Comparison of ENCODE assay signal across 11 cellular contexts in the genomic region with DNA sequence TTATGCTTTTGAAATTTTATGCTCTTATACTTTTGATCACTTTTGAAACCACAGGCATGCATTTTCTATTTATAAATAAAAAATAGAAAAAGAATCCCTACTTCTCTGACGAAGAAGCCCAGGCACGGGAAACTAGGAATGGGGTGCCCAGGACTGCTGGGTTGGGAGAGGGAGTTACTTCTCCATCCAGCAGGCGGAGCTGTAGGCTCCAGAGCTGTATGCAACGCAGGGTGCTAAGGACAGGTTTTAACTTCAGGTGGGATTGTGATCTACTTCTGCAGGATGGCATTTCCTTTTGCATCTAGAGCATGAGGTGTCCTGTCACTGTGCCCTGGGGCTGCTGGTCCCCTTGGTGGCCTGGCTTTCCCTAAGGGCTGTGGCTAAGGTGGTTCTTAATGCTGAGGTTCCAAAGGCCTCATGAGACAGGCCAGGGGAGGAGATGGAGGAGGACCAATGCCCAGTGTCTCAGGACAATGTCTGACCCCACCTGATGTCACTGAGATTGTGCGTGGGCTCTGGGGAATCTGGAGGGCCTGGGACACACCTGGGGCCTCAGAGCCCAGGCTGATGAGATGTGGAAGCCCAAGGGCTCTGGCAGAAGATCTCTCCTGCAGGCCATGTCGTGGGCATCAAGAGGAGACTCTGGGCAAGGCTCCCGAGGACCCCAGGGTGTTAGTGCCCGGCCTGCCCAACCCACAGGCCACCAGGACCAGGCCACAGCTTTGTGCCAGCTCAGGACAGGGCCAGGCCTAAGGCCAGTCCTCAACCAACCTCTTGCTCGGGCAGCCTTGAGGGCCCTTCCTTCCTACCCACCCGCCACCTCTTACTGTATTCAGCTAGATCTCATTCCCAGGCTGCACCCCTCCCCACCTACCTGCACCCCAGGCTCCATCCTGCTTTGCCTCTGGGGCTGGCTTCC.
A peak's percentile ranks its signal among the peaks of the same experiment; 100 is the strongest.
DNase-seq lines count a peak whose midpoint lies in the region; ATAC-seq and TF ChIP-seq lines count a peak whose summit lies in the region.
"Had no signal": no experiment of that assay in that cellular context is flagged by ENCODE, and none has a peak within 500 bp of the region (broad histone marks: within the 10 kb centered on the region; RNA-seq: fewer than 3 reads in every experiment).

No MANE protein-coding gene starts in this region.

- peak; percentile 24 for DNase-seq in GM12865 (ENCODE audit: low read depth)
- peak in 1 of 2 donors; percentile 28 for DNase-seq in cardiac fibroblast (ENCODE audit: low read depth in 2 of 2)
- DNase-seq in NOMO-1 (lab: John Stamatoyannopoulos, UW; ENCODE audit: unreplicated experiment in 2 of 2) = no peak
- no peak for DNase-seq in NCI-H2029 (lab: John Stamatoyannopoulos, UW)
- DNase-seq in Ammon's horn (ENCODE audit: low spot score) = no peak
- no peak for DNase-seq in stimulated activated naive B cell treated with anti-CD40 and anti-IgM and Interleukin-4, amounts not matched to agents 10 μg/mL and 1 μg/mL and 100 μg/mL, for 72 hours
- DNase-seq: activated naive CD4-positive, alpha-beta T cell; tibial artery had no signal

- H3K36me3 Mint-ChIP-seq in nephron (ENCODE audit: low read depth) = no peaks in the 10 kb centered on the region
- H3K36me3 Mint-ChIP-seq in stimulated activated naive B cell treated with anti-CD40 and anti-IgM and Interleukin-4, amounts not matched to agents 10 μg/mL and 1 μg/mL and 100 μg/mL, for 72 hours = peaks cover 0 to 3% of the 10 kb centered on the region in 2 donors

- H3K4me1 Mint-ChIP-seq in nephron = no peaks in the 10 kb centered on the region
- H3K4me1 Mint-ChIP-seq in stimulated activated naive B cell treated with anti-CD40 and anti-IgM and Interleukin-4, amounts not matched to agents 10 μg/mL and 1 μg/mL and 100 μg/mL, for 72 hours = no peaks in the 10 kb centered on the region

- H3K9me3 Mint-ChIP-seq in nephron = peaks cover 3% of the 10 kb centered on the region
- peaks cover 6 to 13% of the 10 kb centered on the region in 2 donors for H3K9me3 Mint-ChIP-seq in stimulated activated naive B cell treated with anti-CD40 and anti-IgM and Interleukin-4, amounts not matched to agents 10 μg/mL and 1 μg/mL and 100 μg/mL, for 72 hours

- no peak overlapping the region for H3K27ac Mint-ChIP-seq in nephron
- no peak overlapping the region for H3K27ac Mint-ChIP-seq in stimulated activated naive B cell treated with anti-CD40 and anti-IgM and Interleukin-4, amounts not matched to agents 10 μg/mL and 1 μg/mL and 100 μg/mL, for 72 hours

- TF ChIP-seq CTCF in GM12865 (IDR thresholded peaks at IDR 0.05; ENCODE audit: insufficient read depth, low read depth, low read length, missing control alignments) = peak; percentile 74
- TF ChIP-seq CTCF in LNCAP (IDR thresholded peaks at IDR 0.05) = peak; percentile 66
- peak; percentile 71 for TF ChIP-seq CTCF in cardiac fibroblast (IDR thresholded peaks at IDR 0.05; ENCODE audit: low read depth, low read length)
- TF ChIP-seq CTCF in nephron (IDR thresholded peaks at IDR 0.05; ENCODE audit: unreplicated experiment in 3 of 3) = peak; percentile 15 to 41 (median 28)

- H3K4me3 ChIP-seq in GM12865 (ENCODE audit: low read depth, low read length) = no peak overlapping the region
- H3K4me3 ChIP-seq in cardiac fibroblast (replicated peaks in 1 of 2; ENCODE audit: low read depth in 2 of 2, low read length in 2 of 2) = no peak overlapping the region
- H3K4me3 ChIP-seq: tibial artery had no signal

- peaks cover 3% of the 10 kb centered on the region for H3K27me3 Mint-ChIP-seq in nephron (ENCODE audit: low read depth)
- H3K27me3 Mint-ChIP-seq in stimulated activated naive B cell treated with anti-CD40 and anti-IgM and Interleukin-4, amounts not matched to agents 10 μg/mL and 1 μg/mL and 100 μg/mL, for 72 hours = peaks cover 14 to 21% of the 10 kb centered on the region in 2 donors

- no peak for ATAC-seq in stimulated activated naive B cell treated with anti-CD40 and anti-IgM and Interleukin-4, amounts not matched to agents 10 μg/mL and 1 μg/mL and 100 μg/mL, for 72 hours (replicated peaks)
- ATAC-seq: sciatic nerve had no signal

- no peak overlapping the region for H3K4me3 Mint-ChIP-seq in nephron
- H3K4me3 Mint-ChIP-seq in stimulated activated naive B cell treated with anti-CD40 and anti-IgM and Interleukin-4, amounts not matched to agents 10 μg/mL and 1 μg/mL and 100 μg/mL, for 72 hours = no peak overlapping the region
